In genomic region chr16:10191096-10191495, GRCh38 we compare ENCODE assay signal across 21 cellular contexts. TPM values are rescaled to one million over a fixed set of nuclear protein-coding genes. Genes with fewer than 3 reads are reported as not detected.
"Had no signal": no experiment of that assay in that cellular context is flagged by ENCODE, and none has a peak within 500 bp of the region (broad histone marks: within the 10 kb centered on the region; RNA-seq: fewer than 3 reads in every experiment).

No MANE protein-coding gene starts in this region.

- DNase-seq: cerebellar nuclear complex; cortex of kidney; effector CD8-positive, alpha-beta T cell; effector memory CD8-positive, alpha-beta T cell; foreskin keratinocyte; heart left ventricle; hippocampal formation; left colon; left ventricle myocardium inferior; lower lobe of right lung; mesendoderm; midbrain; naive thymus-derived CD4-positive, alpha-beta T cell had no signal

- H3K27me3 ChIP-seq: foreskin keratinocyte had no signal

- ATAC-seq: effector memory CD8-positive, alpha-beta T cell; foreskin keratinocyte; gastroesophageal sphincter; heart left ventricle; left colon; left lobe of liver; lower lobe of right lung; naive thymus-derived CD4-positive, alpha-beta T cell had no signal

- H3K27ac ChIP-seq: esophagus muscularis mucosa, foreskin keratinocyte, gastroesophageal sphincter, heart left ventricle, left ventricle myocardium inferior, lower lobe of right lung had no signal

- H3K9me3 ChIP-seq: esophagus muscularis mucosa, gastroesophageal sphincter, left ventricle myocardium inferior, lower lobe of right lung had no signal

- H3K4me3 ChIP-seq: esophagus muscularis mucosa, gastroesophageal sphincter, heart left ventricle, left ventricle myocardium inferior, lower lobe of right lung had no signal

- H3K4me1 ChIP-seq: esophagus muscularis mucosa, foreskin keratinocyte, gastroesophageal sphincter, left ventricle myocardium inferior, lower lobe of right lung had no signal

- H3K36me3 ChIP-seq: esophagus muscularis mucosa, gastroesophageal sphincter, heart left ventricle, left ventricle myocardium inferior, lower lobe of right lung had no signal

RNA-seq across cellular contexts. Expression of gene GRIN2A, which starts 8.9 kb away (rescaled TPM):
- total RNA-seq: dermis microvascular lymphatic vessel endothelial cell; endothelial cell of umbilical vein; epithelial cell of proximal tubule; foreskin keratinocyte; lung microvascular endothelial cell; mononuclear cell; naive thymus-derived CD4-positive, alpha-beta T cell had no signal
- polyA plus RNA-seq: endothelial cell of umbilical vein; foreskin keratinocyte; naive thymus-derived CD4-positive, alpha-beta T cell had no signal
